17 cellular contexts compared by ENCODE assay signal in genomic region chr7:14021069-14021468, GRCh38. TPM values are rescaled to one million over a fixed set of nuclear protein-coding genes. Genes with fewer than 3 reads are reported as not detected.
DNase-seq lines count a peak whose midpoint lies in the region; FAIRE-seq and TF ChIP-seq lines count a peak whose summit lies in the region.
"Had no signal": no experiment of that assay in that cellular context is flagged by ENCODE, and none has a peak within 500 bp of the region (broad histone marks: within the 10 kb centered on the region; RNA-seq: fewer than 3 reads in every experiment).

No MANE protein-coding gene starts in this region.

- FAIRE-seq in H54 (lab: Jason Lieb, UNC): peak; percentile 99
- FAIRE-seq: endometrium, GM12878 had no signal

- no peaks in the 10 kb centered on the region for H3K4me1 ChIP-seq in fibroblast of lung (ENCODE audit: control insufficient read depth, extremely low read depth, insufficient read depth, low read length)
- no peaks in the 10 kb centered on the region for H3K4me1 ChIP-seq in tibial nerve
- H3K4me1 ChIP-seq: prostate gland, tibial artery had no signal

- H3K9ac ChIP-seq in fibroblast of lung (ENCODE audit: insufficient read depth, low read length): no peak overlapping the region

- 39 to 53% methylated on average over 3 of the region's 3 CpGs for WGBS in tibial nerve, 2 donors

- no peaks in the 10 kb centered on the region for H3K27me3 ChIP-seq in fibroblast of lung (ENCODE audit: control insufficient read depth, insufficient read depth, low read length)
- H3K27me3 ChIP-seq in tibial nerve: no peaks in the 10 kb centered on the region
- H3K27me3 ChIP-seq: tibial artery had no signal

- no peak overlapping the region for H2AFZ ChIP-seq in fibroblast of lung (ENCODE audit: low read length)

- H3K79me2 ChIP-seq in fibroblast of lung (ENCODE audit: control insufficient read depth, insufficient read depth, low read length): no peaks in the 10 kb centered on the region

- DNase-seq in H54 (ENCODE audit: insufficient read length, low spot score) (peak; percentile 34), SW480 (ENCODE audit: low spot score) (peak; percentile 66), fibroblast of lung (ENCODE audit: low read depth in 2 of 2) (peak; percentile 60 to 85), retinal pigment epithelial cell (ENCODE audit: low read depth) (peak; percentile 68), tibial nerve (ENCODE audit: low spot score in 2 of 2) (no peak), NAMALWA (ENCODE audit: low spot score) (no peak)
- DNase-seq in activated CD8-positive, alpha-beta memory T cell treated with anti-CD3 and anti-CD28 coated beads for 24 hours: no peak
- no peak for DNase-seq in stimulated activated CD4-positive, alpha-beta T cell treated with anti-CD3 and anti-CD28 coated beads, Interleukin-1b, Interleukin-23, amount 100 ng/mL, for 48 hours
- DNase-seq: activated CD8-positive, alpha-beta T cell treated with anti-CD3 and anti-CD28 coated beads for 36 hours; caudate nucleus; EL; stimulated activated CD8-positive, alpha-beta memory T cell treated with anti-CD3 and anti-CD28 coated beads, Interleukin-4, amount 100 ng/mL, for 48 hours; tibial artery had no signal

- H3K36me3 ChIP-seq in fibroblast of lung (ENCODE audit: control insufficient read depth, insufficient read depth, low read length) (no peaks in the 10 kb centered on the region), tibial nerve (no peaks in the 10 kb centered on the region)
- H3K36me3 ChIP-seq: prostate gland, tibial artery had no signal

- no peak overlapping the region for H3K4me2 ChIP-seq in fibroblast of lung (ENCODE audit: extremely low read depth, insufficient read depth, low read length)

- TF ChIP-seq CTCF in fibroblast of lung (conservative IDR thresholded peaks at IDR 0.05 in 1 of 2, IDR thresholded peaks at IDR 0.05 in 1 of 2; ENCODE audit: low read depth in 1 of 2, low read length in 2 of 2) (no peak), retinal pigment epithelial cell (conservative IDR thresholded peaks at IDR 0.05; ENCODE audit: low read depth, low read length) (no peak), tibial nerve (IDR thresholded peaks at IDR 0.05) (no peak)

- H4K20me1 ChIP-seq in fibroblast of lung (ENCODE audit: control insufficient read depth, extremely low read depth, insufficient read depth, low read length): no peaks in the 10 kb centered on the region

- TF ChIP-seq POLR2A in H54 (IDR thresholded peaks at IDR 0.05; ENCODE audit: low read depth, low read length): no peak
- no peak for TF ChIP-seq POLR2A in tibial nerve (IDR thresholded peaks at IDR 0.05)

- H3K4me3 ChIP-seq in fibroblast of lung (replicated peaks in 1 of 4; ENCODE audit: control extremely low read depth in 1 of 4, insufficient read depth in 1 of 4, low read depth in 3 of 4, low read length in 4 of 4) (no peak overlapping the region), retinal pigment epithelial cell (ENCODE audit: low read length) (no peak overlapping the region), tibial nerve (no peak overlapping the region)
- H3K4me3 ChIP-seq: GM12878, prostate gland, tibial artery had no signal

- TF ChIP-seq EP300 in tibial nerve (IDR thresholded peaks at IDR 0.05): no peak

- H3K9me3 ChIP-seq in fibroblast of lung (ENCODE audit: control insufficient read depth, insufficient read depth, low read depth, low read length): no peaks in the 10 kb centered on the region
- no peaks in the 10 kb centered on the region for H3K9me3 ChIP-seq in tibial nerve
- H3K9me3 ChIP-seq: prostate gland, tibial artery had no signal

- H3K27ac ChIP-seq in fibroblast of lung (ENCODE audit: insufficient read depth, low read length): no peak overlapping the region
- H3K27ac ChIP-seq in tibial nerve: no peak overlapping the region
- H3K27ac ChIP-seq: C4-2B, prostate gland, tibial artery had no signal

RNA-seq across cellular contexts. Expression of gene ETV1, which starts 31.6 kb away (rescaled TPM):
- 12.8 and 26.4 TPM in 2 replicates for total RNA-seq in fibroblast of lung
- 13.3 and 75.5 TPM in 2 replicates for polyA plus RNA-seq in fibroblast of lung
- polyA plus RNA-seq in fibroblast of lung (2012): 7.7 and 34.4 TPM in 2 replicates
- 2.6 and 81.5 TPM in 2 replicates for polyA minus RNA-seq in fibroblast of lung (ENCODE audit: low replicate concordance)
- 10 to 100 TPM in 3 of 4 donors, 1 to 10 TPM in 1; 8.4 to 13.3 (median 10.5) TPM for total RNA-seq in tibial nerve

Comparison
In these comparisons a context has a peak if more than half of its experiments do, and no peak if none do; other contexts are left out.
1. DNase-seq: peak in H54 (single experiment), SW480 (single experiment), fibroblast of lung (2 of 2) and retinal pigment epithelial cell (single experiment); none in tibial nerve (0 of 2), NAMALWA (single experiment), activated CD8-positive, alpha-beta memory T cell treated with anti-CD3 and anti-CD28 coated beads for 24 hours (single experiment) and stimulated activated CD4-positive, alpha-beta T cell treated with anti-CD3 and anti-CD28 coated beads, Interleukin-1b, Interleukin-23, amount 100 ng/mL, for 48 hours (single experiment).